In genomic region chr3:30616347-30617027, GRCh38 we compare ENCODE assay signal across 17 cellular contexts. TPM values are rescaled to one million over a fixed set of nuclear protein-coding genes. Genes with fewer than 3 reads are reported as not detected.
DNase-seq lines count a peak whose midpoint lies in the region; ATAC-seq and TF ChIP-seq lines count a peak whose summit lies in the region.
"Had no signal": no experiment of that assay in that cellular context is flagged by ENCODE, and none has a peak within 500 bp of the region (broad histone marks: within the 10 kb centered on the region; RNA-seq: fewer than 3 reads in every experiment).

No MANE protein-coding gene starts in this region.

- POLR2A ChIA-PET in MCF 10A (lab: Yijun Ruan, JAX): interaction anchor here (0.6 to 11.7 kb wide), 5 partner anchors 8 to 527 kb away, joined by 3 to 190 read pairs (median 22); partner anchors contain the start of gene TGFBR2

- H2BK15ac ChIP-seq in mesenchymal stem cell (ENCODE audit: low read depth, poor library complexity, severe bottlenecking): no peak overlapping the region

- no peaks in the 10 kb centered on the region for H3K9me3 ChIP-seq in breast epithelium
- H3K9me3 ChIP-seq in mesenchymal stem cell (ENCODE audit: control insufficient read depth, low read length): no peaks in the 10 kb centered on the region
- no peaks in the 10 kb centered on the region for H3K9me3 ChIP-seq in vagina
- H3K9me3 ChIP-seq in testis: no peaks in the 10 kb centered on the region
- H3K9me3 ChIP-seq: gastrocnemius medialis had no signal

- no peak overlapping the region for H3K23ac ChIP-seq in mesenchymal stem cell (ENCODE audit: low read length in 2 of 2)

- no peak overlapping the region for H3K14ac ChIP-seq in mesenchymal stem cell (ENCODE audit: low read length in 2 of 2)

- H4K91ac ChIP-seq in mesenchymal stem cell (ENCODE audit: low read length): no peak overlapping the region

- H2AK5ac ChIP-seq in mesenchymal stem cell (ENCODE audit: low read length, severe bottlenecking): no peak overlapping the region

- H3K36me3 ChIP-seq in breast epithelium (no peaks in the 10 kb centered on the region), mesenchymal stem cell (ENCODE audit: control insufficient read depth in 1 of 2, insufficient read depth in 2 of 2, low read depth in 1 of 2, low read length in 2 of 2) (peaks cover 6 to 29% of the 10 kb centered on the region in 2 experiments), vagina (no peaks in the 10 kb centered on the region), testis (ENCODE audit: low read depth, missing control alignments) (no peaks in the 10 kb centered on the region)
- H3K36me3 ChIP-seq: gastrocnemius medialis, neural progenitor cell had no signal

- H3K27ac Mint-ChIP-seq in MCF 10A (ENCODE audit: low read depth, unreplicated experiment): peak overlapping the region; percentile 21
- H3K27ac Mint-ChIP-seq in activated T-helper 17 cell treated with anti-CD3 and anti-CD28 coated beads, Interleukin-2, amount 50 U/mL, for 72 hours: peak overlapping the region; percentile 87
- H3K27ac Mint-ChIP-seq: neural progenitor cell had no signal

- no peak overlapping the region for H3K9ac ChIP-seq in mesenchymal stem cell (ENCODE audit: low read length)
- H3K9ac ChIP-seq: neural progenitor cell had no signal

- H3K4ac ChIP-seq in mesenchymal stem cell (ENCODE audit: low read depth in 1 of 2, low read length in 2 of 2): no peak overlapping the region

- no peaks in the 10 kb centered on the region for H3K27me3 Mint-ChIP-seq in MCF 10A (ENCODE audit: insufficient read depth, unreplicated experiment)
- H3K27me3 Mint-ChIP-seq in activated T-helper 17 cell treated with anti-CD3 and anti-CD28 coated beads, Interleukin-2, amount 50 U/mL, for 72 hours: no peaks in the 10 kb centered on the region

- TF ChIP-seq POLR2A in breast epithelium (IDR thresholded peaks at IDR 0.05) (no peak), vagina (IDR thresholded peaks at IDR 0.05) (no peak), testis (IDR thresholded peaks at IDR 0.05) (no peak)

- no peak for ATAC-seq in activated T-helper 17 cell treated with anti-CD3 and anti-CD28 coated beads, Interleukin-2, amount 50 U/mL, for 72 hours (replicated peaks)
- ATAC-seq: gastrocnemius medialis had no signal

- peaks cover 82% of the 10 kb centered on the region for H3K4me1 Mint-ChIP-seq in MCF 10A (ENCODE audit: insufficient read depth, unreplicated experiment)
- H3K4me1 Mint-ChIP-seq in activated T-helper 17 cell treated with anti-CD3 and anti-CD28 coated beads, Interleukin-2, amount 50 U/mL, for 72 hours: peaks cover 39% of the 10 kb centered on the region
- H3K4me1 Mint-ChIP-seq: neural progenitor cell had no signal

- peaks cover 0 to 3% of the 10 kb centered on the region in 2 donors for H3K4me1 ChIP-seq in breast epithelium
- H3K4me1 ChIP-seq in mesenchymal stem cell (ENCODE audit: control insufficient read depth, insufficient read depth, low read depth, low read length): peaks cover 9% of the 10 kb centered on the region
- H3K4me1 ChIP-seq in vagina: peaks cover 92% of the 10 kb centered on the region
- no peaks in the 10 kb centered on the region for H3K4me1 ChIP-seq in testis
- H3K4me1 ChIP-seq: neural progenitor cell had no signal

- H3K79me1 ChIP-seq in mesenchymal stem cell (replicated peaks; ENCODE audit: low read length, poor library complexity, severe bottlenecking): peaks cover 2% of the 10 kb centered on the region

- H3K4me2 ChIP-seq in mesenchymal stem cell (ENCODE audit: low read length, poor library complexity, severe bottlenecking): no peak overlapping the region
- H3K4me2 ChIP-seq: neural progenitor cell had no signal

- BruUV-seq in MCF 10A (replicated peaks; lab: Mats Ljungman, UMichigan): no TSS peak

- H3K4me3 ChIP-seq in breast epithelium (no peak overlapping the region), mesenchymal stem cell (ENCODE audit: insufficient read depth in 1 of 2, low read depth in 1 of 2, low read length in 2 of 2) (no peak overlapping the region), vagina (peak overlapping the region in 1 of 2 donors; percentile 2), testis (no peak overlapping the region)
- H3K4me3 ChIP-seq: dorsolateral prefrontal cortex, gastrocnemius medialis, neural progenitor cell had no signal

- TF ChIP-seq CTCF in MCF 10A (IDR thresholded peaks at IDR 0.05; ENCODE audit: unreplicated experiment): no peak
- no peak for TF ChIP-seq CTCF in breast epithelium (IDR thresholded peaks at IDR 0.05)
- TF ChIP-seq CTCF in vagina (IDR thresholded peaks at IDR 0.05): no peak
- TF ChIP-seq CTCF in testis (IDR thresholded peaks at IDR 0.05): no peak

- no peak overlapping the region for H2BK5ac ChIP-seq in mesenchymal stem cell (ENCODE audit: low read depth, low read length, poor library complexity, severe bottlenecking)

- intact Hi-C loops in MCF 10A (cut with micrococcal nuclease): no loop called here
- intact Hi-C loops in breast epithelium (cut with DNase I; ENCODE audit: low total_unique reads): no loop called here
- intact Hi-C loops in vagina (cut with DNase I): loop anchor here (10.0 kb wide), 1 partner anchor 68 kb away; no protein-coding TSS in a partner anchor
- intact Hi-C loops in testis (cut with DNase I; ENCODE audit: low total_unique reads): no loop called here

- no peak overlapping the region for H2BK120ac ChIP-seq in mesenchymal stem cell (ENCODE audit: low read depth, low read length)

- no peak overlapping the region for H2AFZ ChIP-seq in mesenchymal stem cell (ENCODE audit: low read depth, low read length)
- H2AFZ ChIP-seq: neural progenitor cell had no signal

- H3K27me3 ChIP-seq in breast epithelium (no peaks in the 10 kb centered on the region), mesenchymal stem cell (ENCODE audit: control insufficient read depth in 1 of 2, insufficient read depth in 1 of 2, low read length in 2 of 2) (no peaks in the 10 kb centered on the region), vagina (no peaks in the 10 kb centered on the region), testis (no peaks in the 10 kb centered on the region)
- H3K27me3 ChIP-seq: dorsolateral prefrontal cortex, gastrocnemius medialis, neural progenitor cell had no signal

- CTCF ChIA-PET in MCF 10A (lab: Yijun Ruan, JAX): interaction anchor here (0.6 to 1.4 kb wide), 5 partner anchors 8 to 149 kb away, joined by 3 to 4 read pairs (median 3); no protein-coding TSS in a partner anchor

- WGBS in mesenchymal stem cell: no CpG with 5 or more reads among the region's 1 CpG
- 77 to 95% methylated on average over 1 of the region's 1 CpG for WGBS in testis, 2 donors

- no peak overlapping the region for H2BK12ac ChIP-seq in mesenchymal stem cell (ENCODE audit: low read length in 2 of 2)

- H3K4me3 Mint-ChIP-seq in MCF 10A (ENCODE audit: unreplicated experiment): no peak overlapping the region
- peak overlapping the region; percentile 85 for H3K4me3 Mint-ChIP-seq in activated T-helper 17 cell treated with anti-CD3 and anti-CD28 coated beads, Interleukin-2, amount 50 U/mL, for 72 hours
- H3K4me3 Mint-ChIP-seq: neural progenitor cell had no signal

- H3K27ac ChIP-seq in breast epithelium (peak overlapping the region in 1 of 2 donors; percentile 31), mesenchymal stem cell (ENCODE audit: low read length, poor library complexity, severe bottlenecking) (peak overlapping the region; percentile 60), vagina (peak overlapping the region; percentile 15), testis (no peak overlapping the region)
- H3K27ac ChIP-seq: gastrocnemius medialis, neural progenitor cell had no signal

- no peaks in the 10 kb centered on the region for H3K9me3 Mint-ChIP-seq in MCF 10A (ENCODE audit: unreplicated experiment)
- no peaks in the 10 kb centered on the region for H3K9me3 Mint-ChIP-seq in activated T-helper 17 cell treated with anti-CD3 and anti-CD28 coated beads, Interleukin-2, amount 50 U/mL, for 72 hours

- no peak overlapping the region for H3K18ac ChIP-seq in mesenchymal stem cell (ENCODE audit: low read depth in 1 of 2, low read length in 2 of 2)

- no peak for DNase-seq in MCF 10A (ENCODE audit: unreplicated experiment)
- no peak for DNase-seq in breast epithelium (ENCODE audit: low spot score in 2 of 2)
- no peak for DNase-seq in mesenchymal stem cell
- DNase-seq in vagina (ENCODE audit: extremely low spot score in 2 of 2): no peak
- DNase-seq in testis: no peak
- DNase-seq in NCI-H1417 treated with DMSO at 0.1 percent for 48 hours (lab: John Stamatoyannopoulos, UW): no peak
- DNase-seq in NCI-H1694 treated with DMSO at 0.1 percent for 48 hours (lab: John Stamatoyannopoulos, UW): no peak
- DNase-seq: activated CD4-positive, alpha-beta T cell treated with anti-CD3 and anti-CD28 coated beads for 1 hour; amygdala; dorsolateral prefrontal cortex; EL; gastrocnemius medialis; HCEC 1CT; NCI-H1092; NCI-H524 treated with DMSO at 0.1 percent for 48 hours had no signal

- H3K36me3 Mint-ChIP-seq in MCF 10A (ENCODE audit: insufficient read depth, unreplicated experiment): peaks cover 62% of the 10 kb centered on the region
- peaks cover 100% of the 10 kb centered on the region for H3K36me3 Mint-ChIP-seq in activated T-helper 17 cell treated with anti-CD3 and anti-CD28 coated beads, Interleukin-2, amount 50 U/mL, for 72 hours (ENCODE audit: low read depth)

- H4K8ac ChIP-seq in mesenchymal stem cell (ENCODE audit: low read length): no peak overlapping the region

RNA-seq across cellular contexts. Expression of gene TGFBR2, which starts 10.1 kb away (rescaled TPM):
- total RNA-seq in MCF 10A (2022) (103 and 104 TPM in 2 replicates), breast epithelium (100 to 1,000 TPM; 205 to 281 (median 243) TPM), vagina (176 TPM), testis (10 to 100 TPM; 18.7 to 26.1 TPM)
- total RNA-seq in activated T-helper 17 cell treated with anti-CD3 and anti-CD28 coated beads, Interleukin-2, amount 50 U/mL, for 72 hours: 10 to 100 TPM; 51.2 to 63.2 TPM
- polyA plus RNA-seq in mesenchymal stem cell (2013, experiment 1 of 2): 195 TPM
- polyA plus RNA-seq in mesenchymal stem cell (2013, experiment 2 of 2): 202 TPM
- polyA plus RNA-seq in testis (ENCODE audit: insufficient read depth, low read depth, low replicate concordance): 35.3 TPM

Comparison
In these comparisons a context has a peak if more than half of its experiments do, and no peak if none do; other contexts are left out.
1. H3K27ac ChIP-seq: peak in mesenchymal stem cell (single experiment) and vagina (single experiment); none in testis (0 of 2).